In genomic region chr12:49537231-49537708, GRCh38 we compare ENCODE assay signal across 9 cellular contexts. TPM values are rescaled to one million over a fixed set of nuclear protein-coding genes. Genes with fewer than 3 reads are reported as not detected.
DNase-seq lines count a peak whose midpoint lies in the region; ATAC-seq lines count a peak whose summit lies in the region.
"Had no signal": no experiment of that assay in that cellular context is flagged by ENCODE, and none has a peak within 500 bp of the region (broad histone marks: within the 10 kb centered on the region; RNA-seq: fewer than 3 reads in every experiment).

No MANE protein-coding gene starts in this region.

- H3K36me3 ChIP-seq in CD8-positive, alpha-beta memory T cell (ENCODE audit: insufficient read depth, low read length): no peaks in the 10 kb centered on the region
- no peaks in the 10 kb centered on the region for H3K36me3 ChIP-seq in Karpas-422 (ENCODE audit: insufficient read depth, low read length)
- no peaks in the 10 kb centered on the region for H3K36me3 ChIP-seq in effector memory CD4-positive, alpha-beta T cell (ENCODE audit: control insufficient read depth, insufficient read depth, low read length)
- H3K36me3 ChIP-seq in neuron (ENCODE audit: insufficient read depth, low read length): no peaks in the 10 kb centered on the region

- no peaks in the 10 kb centered on the region for H3K9me3 Mint-ChIP-seq in CD8-positive, alpha-beta memory T cell

- H3K9me3 ChIP-seq in CD8-positive, alpha-beta memory T cell (ENCODE audit: low read length): no peaks in the 10 kb centered on the region
- H3K9me3 ChIP-seq in Karpas-422 (ENCODE audit: low read length) (no peaks in the 10 kb centered on the region), neuron (ENCODE audit: low read length) (no peaks in the 10 kb centered on the region)
- no peaks in the 10 kb centered on the region for H3K9me3 ChIP-seq in effector memory CD4-positive, alpha-beta T cell (ENCODE audit: control insufficient read depth, low read length)

- peak overlapping the region in 4 of 8 donors; percentile 46 to 74 (median 54) for H3K27ac Mint-ChIP-seq in CD8-positive, alpha-beta memory T cell

- DNase-seq in CD8-positive, alpha-beta memory T cell: no peak
- DNase-seq in Karpas-422 (no peak), cerebellum (ENCODE audit: low spot score) (no peak), SIG-M5 (lab: John Stamatoyannopoulos, UW) (no peak), NCI-H2081 treated with DMSO at 0.1 percent for 48 hours (lab: John Stamatoyannopoulos, UW) (no peak)
- DNase-seq in effector memory CD4-positive, alpha-beta T cell: no peak

- H3K9me2 ChIP-seq in Karpas-422 (replicated peaks; ENCODE audit: insufficient read depth, low read length): no peaks in the 10 kb centered on the region

- H3K36me3 Mint-ChIP-seq in CD8-positive, alpha-beta memory T cell: no peaks in the 10 kb centered on the region

- 0 out of 2 replicates have a peak, but pooled peaks cover 3% of the 10 kb centered on the region for H4K20me1 ChIP-seq in Karpas-422 (ENCODE audit: insufficient read depth, low read depth, low read length)

- POLR2A ChIA-PET in CD8-positive, alpha-beta memory T cell (lab: Charles Lee): interaction anchor here (0.6 to 0.9 kb wide), 5 partner anchors 19 to 271 kb away, joined by 3 to 8 read pairs (median 5); no protein-coding TSS in a partner anchor

- H3K4me3 ChIP-seq in CD8-positive, alpha-beta memory T cell (ENCODE audit: low read length): peak overlapping the region; percentile 76
- H3K4me3 ChIP-seq in Karpas-422 (ENCODE audit: low read length) (peak overlapping the region; percentile 60; the same call in 1 of the 2 replicates), neuron (ENCODE audit: low read length) (peak overlapping the region; percentile 48)
- H3K4me3 ChIP-seq in effector memory CD4-positive, alpha-beta T cell (ENCODE audit: insufficient read depth, low read depth, low read length, poor library complexity, severe bottlenecking): peak overlapping the region; percentile 68

- CTCF ChIA-PET in CD8-positive, alpha-beta memory T cell (lab: Charles Lee): interaction anchor here (0.7 to 1.7 kb wide), 4 partner anchors 17 to 179 kb away, joined by 3 to 4 read pairs (median 4); no protein-coding TSS in a partner anchor

- peaks cover 13 to 32% (median 13%) of the 10 kb centered on the region in 3 donors for H3K4me1 Mint-ChIP-seq in CD8-positive, alpha-beta memory T cell

- peak overlapping the region; percentile 53 for H3K4me2 ChIP-seq in Karpas-422 (ENCODE audit: low read depth, low read length, poor library complexity, severe bottlenecking)

- H2AFZ ChIP-seq in Karpas-422 (ENCODE audit: low read length): no peak overlapping the region
- peak overlapping the region; percentile 85 for H2AFZ ChIP-seq in neuron (ENCODE audit: low read depth, low read length)

- H3K27me3 ChIP-seq in CD8-positive, alpha-beta memory T cell (ENCODE audit: insufficient read depth, low read length, poor library complexity, severe bottlenecking): no peaks in the 10 kb centered on the region
- H3K27me3 ChIP-seq in Karpas-422 (ENCODE audit: low read length): no peaks in the 10 kb centered on the region
- no peaks in the 10 kb centered on the region for H3K27me3 ChIP-seq in effector memory CD4-positive, alpha-beta T cell (replicated peaks; ENCODE audit: control insufficient read depth, insufficient read depth, low read length, poor library complexity, severe bottlenecking)
- H3K27me3 ChIP-seq in neuron (ENCODE audit: insufficient read depth, low read length): peaks cover 61% of the 10 kb centered on the region

- H3K4me1 ChIP-seq in CD8-positive, alpha-beta memory T cell (ENCODE audit: insufficient read depth, low read length): peaks cover 11% of the 10 kb centered on the region
- H3K4me1 ChIP-seq in Karpas-422 (ENCODE audit: low read length): peaks cover 31% of the 10 kb centered on the region
- H3K4me1 ChIP-seq in effector memory CD4-positive, alpha-beta T cell (ENCODE audit: control insufficient read depth, insufficient read depth, low read length, poor library complexity, severe bottlenecking): peaks cover 17% of the 10 kb centered on the region
- peaks cover 14% of the 10 kb centered on the region for H3K4me1 ChIP-seq in neuron (ENCODE audit: insufficient read depth, low read length)

- no peak overlapping the region for H3K9ac ChIP-seq in Karpas-422 (ENCODE audit: low read length)

- peak overlapping the region; percentile 71 to 92 (median 80) for H3K4me3 Mint-ChIP-seq in CD8-positive, alpha-beta memory T cell

- ATAC-seq in HG02571 (IDR thresholded peaks at IDR 0.05; ENCODE audit: unreplicated experiment): no peak

- no peak overlapping the region for H3K27ac ChIP-seq in CD8-positive, alpha-beta memory T cell (ENCODE audit: low read depth, low read length)
- no peak overlapping the region for H3K27ac ChIP-seq in Karpas-422 (ENCODE audit: low read length)
- no peak overlapping the region for H3K27ac ChIP-seq in effector memory CD4-positive, alpha-beta T cell (ENCODE audit: insufficient read depth, low read length, poor library complexity, severe bottlenecking)

- H3K27me3 Mint-ChIP-seq in CD8-positive, alpha-beta memory T cell: peaks cover 3 to 10% of the 10 kb centered on the region in 2 donors

- H3K79me2 ChIP-seq in Karpas-422 (ENCODE audit: low read length): no peaks in the 10 kb centered on the region

RNA-seq across cellular contexts. Expression of gene KCNH3, which starts 1.6 kb away (rescaled TPM):
- 1 to 10 TPM; 2.5 to 3.1 TPM for total RNA-seq in CD8-positive, alpha-beta memory T cell
- 1.4 TPM for polyA plus RNA-seq in CD8-positive, alpha-beta memory T cell
- not detected in 2 replicates for total RNA-seq in Karpas-422 (2014; rRNA removed; shearing (Covaris generic); ENCODE audit: low replicate concordance)
- total RNA-seq in cerebellum: 2.2 TPM
- total RNA-seq: lung microvascular endothelial cell had no signal

RNA-seq across cellular contexts. Expression of gene MCRS1, which starts 30.7 kb away (rescaled TPM):
- 10 to 100 TPM; 89.1 to 96.5 TPM for total RNA-seq in CD8-positive, alpha-beta memory T cell
- polyA plus RNA-seq in CD8-positive, alpha-beta memory T cell: 61.6 TPM
- 28.6 and 51.8 TPM in 2 replicates for total RNA-seq in Karpas-422 (2014; rRNA removed; shearing (Covaris generic); ENCODE audit: low replicate concordance)
- total RNA-seq in cerebellum: 25.5 TPM
